21 cellular contexts compared by ENCODE assay signal in the genomic region with DNA sequence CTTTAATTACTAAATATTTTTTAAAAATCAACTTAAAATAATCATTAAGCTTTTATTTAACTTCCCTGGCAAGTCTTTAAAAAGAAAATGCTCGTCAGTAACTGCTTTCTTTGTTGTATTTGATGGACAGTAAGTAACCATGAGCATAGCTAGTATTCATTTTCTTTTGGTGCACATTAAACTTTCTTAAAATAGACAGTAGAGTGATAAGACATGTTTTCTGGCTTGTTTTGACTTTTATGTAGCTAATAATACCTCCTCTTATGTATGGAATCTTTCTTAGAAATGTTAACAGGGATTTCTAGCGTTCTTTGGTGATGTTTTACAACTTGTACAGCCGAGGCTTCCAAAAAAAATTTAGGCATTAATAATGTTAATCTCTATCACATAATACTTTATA.
"Had no signal": no experiment of that assay in that cellular context is flagged by ENCODE, and none has a peak within 500 bp of the region (broad histone marks: within the 10 kb centered on the region; RNA-seq: fewer than 3 reads in every experiment).

No MANE protein-coding gene starts in this region.

- H3K4me1 ChIP-seq: foreskin keratinocyte had no signal

- H3K4me3 ChIP-seq: coronary artery, dorsolateral prefrontal cortex, esophagus muscularis mucosa, gastroesophageal sphincter, hepatocyte, left lung, lower lobe of right lung, mucosa of descending colon had no signal

- FAIRE-seq: colon, endothelial cell of umbilical vein, frontal cortex, kidney had no signal

- ATAC-seq: foreskin keratinocyte, gastroesophageal sphincter, left lung, lower lobe of right lung, mucosa of descending colon had no signal

- H3K27me3 ChIP-seq: dorsolateral prefrontal cortex, esophagus muscularis mucosa, foreskin keratinocyte, gastroesophageal sphincter, hepatocyte, left lung had no signal

- DNase-seq: dermis blood vessel endothelial cell; dorsolateral prefrontal cortex; effector CD4-positive, alpha-beta T cell; effector memory CD4-positive, alpha-beta T cell; foreskin keratinocyte; hypothalamus; immature natural killer cell; islet precursor cell; kidney; kidney glomerular epithelial cell; left lung; lower lobe of right lung; mesenchymal stem cell; mucosa of descending colon had no signal

- H3K27ac ChIP-seq: coronary artery, dorsolateral prefrontal cortex, esophagus muscularis mucosa, foreskin keratinocyte, gastroesophageal sphincter, hepatocyte, left lung, lower lobe of right lung had no signal

- H3K9me3 ChIP-seq: esophagus muscularis mucosa, gastroesophageal sphincter, left lung, lower lobe of right lung, mucosa of descending colon had no signal
